1 cellular context compared by ENCODE assay signal in the genomic region with DNA sequence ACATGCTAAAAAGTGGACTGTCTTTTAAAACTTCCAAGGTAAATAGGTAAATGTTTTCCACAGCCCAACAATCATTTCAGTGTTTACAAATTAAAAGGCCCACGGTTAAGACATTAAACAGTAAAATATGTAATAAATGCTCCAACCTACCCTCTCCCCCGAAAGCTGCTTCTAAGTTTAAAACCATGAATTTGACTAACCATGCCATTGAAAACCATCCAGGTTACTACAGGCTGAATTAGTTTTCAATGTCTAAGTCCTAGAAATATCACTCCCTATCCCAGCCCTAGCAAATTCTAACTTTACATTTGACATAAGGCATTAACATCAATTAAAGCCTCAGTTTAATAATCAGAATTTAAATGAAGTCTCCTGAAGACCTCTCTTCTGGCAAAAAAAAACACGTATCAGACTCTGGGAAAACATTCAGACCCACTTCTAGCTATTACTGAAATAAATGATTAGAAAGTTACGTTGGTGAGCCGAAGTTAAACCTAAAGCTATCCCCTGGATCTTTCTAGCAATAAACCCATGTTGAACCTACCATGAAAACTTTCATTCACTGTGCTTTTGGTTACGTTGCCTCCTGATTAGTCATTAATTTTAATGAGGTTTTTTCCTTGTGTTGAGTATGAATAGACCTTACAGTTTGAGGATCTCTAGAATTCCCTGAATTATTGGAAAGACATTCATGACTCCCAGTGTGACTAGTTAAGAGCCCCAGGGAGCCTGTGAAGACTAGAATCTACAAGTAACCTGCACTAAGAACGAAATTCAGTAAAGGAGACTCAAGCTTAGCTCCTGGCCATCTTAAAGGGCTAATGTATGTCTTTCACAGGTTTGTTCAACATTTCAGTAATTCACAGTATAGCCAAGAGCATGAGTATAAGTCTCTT.
TF ChIP-seq lines count a peak whose summit lies in the region.

No MANE protein-coding gene starts in this region.

TF ChIP-seq in WTC11, 78 proteins besides CTCF, POLR2A, EP300 and RAD21 (continued from another document and continues in another):
- TF ChIP-seq, protein P1, sequence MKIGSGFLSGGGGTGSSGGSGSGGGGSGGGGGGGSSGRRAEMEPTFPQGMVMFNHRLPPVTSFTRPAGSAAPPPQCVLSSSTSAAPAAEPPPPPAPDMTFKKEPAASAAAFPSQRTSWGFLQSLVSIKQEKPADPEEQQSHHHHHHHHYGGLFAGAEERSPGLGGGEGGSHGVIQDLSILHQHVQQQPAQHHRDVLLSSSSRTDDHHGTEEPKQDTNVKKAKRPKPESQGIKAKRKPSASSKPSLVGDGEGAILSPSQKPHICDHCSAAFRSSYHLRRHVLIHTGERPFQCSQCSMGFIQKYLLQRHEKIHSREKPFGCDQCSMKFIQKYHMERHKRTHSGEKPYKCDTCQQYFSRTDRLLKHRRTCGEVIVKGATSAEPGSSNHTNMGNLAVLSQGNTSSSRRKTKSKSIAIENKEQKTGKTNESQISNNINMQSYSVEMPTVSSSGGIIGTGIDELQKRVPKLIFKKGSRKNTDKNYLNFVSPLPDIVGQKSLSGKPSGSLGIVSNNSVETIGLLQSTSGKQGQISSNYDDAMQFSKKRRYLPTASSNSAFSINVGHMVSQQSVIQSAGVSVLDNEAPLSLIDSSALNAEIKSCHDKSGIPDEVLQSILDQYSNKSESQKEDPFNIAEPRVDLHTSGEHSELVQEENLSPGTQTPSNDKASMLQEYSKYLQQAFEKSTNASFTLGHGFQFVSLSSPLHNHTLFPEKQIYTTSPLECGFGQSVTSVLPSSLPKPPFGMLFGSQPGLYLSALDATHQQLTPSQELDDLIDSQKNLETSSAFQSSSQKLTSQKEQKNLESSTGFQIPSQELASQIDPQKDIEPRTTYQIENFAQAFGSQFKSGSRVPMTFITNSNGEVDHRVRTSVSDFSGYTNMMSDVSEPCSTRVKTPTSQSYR (CRISPR knock-in tag; IDR thresholded peaks at IDR 0.05), result no peak
- TF ChIP-seq HMGA2 (CRISPR knock-in tag; IDR thresholded peaks at IDR 0.05) (no peak), MXD4 (CRISPR knock-in tag; IDR thresholded peaks at IDR 0.05; ENCODE audit: borderline replicate concordance) (no peak), GRHL2 (CRISPR knock-in tag; IDR thresholded peaks at IDR 0.05; ENCODE audit: insufficient replicate concordance, severe bottlenecking) (no peak), OVOL2 (CRISPR knock-in tag; IDR thresholded peaks at IDR 0.05; ENCODE audit: borderline replicate concordance) (no peak), TEAD1 (CRISPR knock-in tag; IDR thresholded peaks at IDR 0.05) (no peak), RELA (CRISPR knock-in tag; IDR thresholded peaks at IDR 0.05; ENCODE audit: borderline replicate concordance) (no peak), SMAD4 (CRISPR knock-in tag; IDR thresholded peaks at IDR 0.05) (no peak), NR2C2 (CRISPR knock-in tag; IDR thresholded peaks at IDR 0.05) (no peak), EMX1 (CRISPR knock-in tag; IDR thresholded peaks at IDR 0.05) (peak; percentile 55), ZBTB21 (CRISPR knock-in tag; IDR thresholded peaks at IDR 0.05; ENCODE audit: borderline replicate concordance) (no peak), CBFB (CRISPR knock-in tag; IDR thresholded peaks at IDR 0.05; ENCODE audit: low read depth) (no peak), JUN (CRISPR knock-in tag; IDR thresholded peaks at IDR 0.05) (no peak), SP1 (CRISPR knock-in tag; conservative IDR thresholded peaks at IDR 0.05) (no peak), ZNF317 (CRISPR knock-in tag; IDR thresholded peaks at IDR 0.05; ENCODE audit: borderline replicate concordance, low read depth) (no peak), ETV6 (CRISPR knock-in tag; IDR thresholded peaks at IDR 0.05) (no peak), GABPB1 (CRISPR knock-in tag; IDR thresholded peaks at IDR 0.05) (no peak), ZNF138 (CRISPR knock-in tag; conservative IDR thresholded peaks at IDR 0.05) (no peak), GTF2I (CRISPR knock-in tag; conservative IDR thresholded peaks at IDR 0.05) (no peak; the same call in 1 of the 2 replicates), ZNF416 (CRISPR knock-in tag; IDR thresholded peaks at IDR 0.05) (peak; percentile 85), CREB1 (CRISPR knock-in tag; IDR thresholded peaks at IDR 0.05) (no peak), SMAD3 (CRISPR knock-in tag; IDR thresholded peaks at IDR 0.05; ENCODE audit: borderline replicate concordance) (no peak), NFATC4 (CRISPR knock-in tag; IDR thresholded peaks at IDR 0.05) (peak; percentile 81), FOXJ3 (CRISPR knock-in tag; IDR thresholded peaks at IDR 0.05; ENCODE audit: borderline replicate concordance) (no peak)
- TF ChIP-seq, protein P2, sequence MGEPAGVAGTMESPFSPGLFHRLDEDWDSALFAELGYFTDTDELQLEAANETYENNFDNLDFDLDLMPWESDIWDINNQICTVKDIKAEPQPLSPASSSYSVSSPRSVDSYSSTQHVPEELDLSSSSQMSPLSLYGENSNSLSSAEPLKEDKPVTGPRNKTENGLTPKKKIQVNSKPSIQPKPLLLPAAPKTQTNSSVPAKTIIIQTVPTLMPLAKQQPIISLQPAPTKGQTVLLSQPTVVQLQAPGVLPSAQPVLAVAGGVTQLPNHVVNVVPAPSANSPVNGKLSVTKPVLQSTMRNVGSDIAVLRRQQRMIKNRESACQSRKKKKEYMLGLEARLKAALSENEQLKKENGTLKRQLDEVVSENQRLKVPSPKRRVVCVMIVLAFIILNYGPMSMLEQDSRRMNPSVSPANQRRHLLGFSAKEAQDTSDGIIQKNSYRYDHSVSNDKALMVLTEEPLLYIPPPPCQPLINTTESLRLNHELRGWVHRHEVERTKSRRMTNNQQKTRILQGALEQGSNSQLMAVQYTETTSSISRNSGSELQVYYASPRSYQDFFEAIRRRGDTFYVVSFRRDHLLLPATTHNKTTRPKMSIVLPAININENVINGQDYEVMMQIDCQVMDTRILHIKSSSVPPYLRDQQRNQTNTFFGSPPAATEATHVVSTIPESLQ (CRISPR knock-in tag; IDR thresholded peaks at IDR 0.05), result no peak
- TF ChIP-seq, protein P3, sequence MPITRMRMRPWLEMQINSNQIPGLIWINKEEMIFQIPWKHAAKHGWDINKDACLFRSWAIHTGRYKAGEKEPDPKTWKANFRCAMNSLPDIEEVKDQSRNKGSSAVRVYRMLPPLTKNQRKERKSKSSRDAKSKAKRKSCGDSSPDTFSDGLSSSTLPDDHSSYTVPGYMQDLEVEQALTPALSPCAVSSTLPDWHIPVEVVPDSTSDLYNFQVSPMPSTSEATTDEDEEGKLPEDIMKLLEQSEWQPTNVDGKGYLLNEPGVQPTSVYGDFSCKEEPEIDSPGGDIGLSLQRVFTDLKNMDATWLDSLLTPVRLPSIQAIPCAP (CRISPR knock-in tag; IDR thresholded peaks at IDR 0.05), result no peak
- TF ChIP-seq, protein P4, sequence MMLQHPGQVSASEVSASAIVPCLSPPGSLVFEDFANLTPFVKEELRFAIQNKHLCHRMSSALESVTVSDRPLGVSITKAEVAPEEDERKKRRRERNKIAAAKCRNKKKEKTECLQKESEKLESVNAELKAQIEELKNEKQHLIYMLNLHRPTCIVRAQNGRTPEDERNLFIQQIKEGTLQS (CRISPR knock-in tag; conservative IDR thresholded peaks at IDR 0.05), result no peak
- TF ChIP-seq, protein P5, sequence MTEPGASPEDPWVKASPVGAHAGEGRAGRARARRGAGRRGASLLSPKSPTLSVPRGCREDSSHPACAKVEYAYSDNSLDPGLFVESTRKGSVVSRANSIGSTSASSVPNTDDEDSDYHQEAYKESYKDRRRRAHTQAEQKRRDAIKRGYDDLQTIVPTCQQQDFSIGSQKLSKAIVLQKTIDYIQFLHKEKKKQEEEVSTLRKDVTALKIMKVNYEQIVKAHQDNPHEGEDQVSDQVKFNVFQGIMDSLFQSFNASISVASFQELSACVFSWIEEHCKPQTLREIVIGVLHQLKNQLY (CRISPR knock-in tag; IDR thresholded peaks at IDR 0.05), result no peak
- TF ChIP-seq, protein P6, sequence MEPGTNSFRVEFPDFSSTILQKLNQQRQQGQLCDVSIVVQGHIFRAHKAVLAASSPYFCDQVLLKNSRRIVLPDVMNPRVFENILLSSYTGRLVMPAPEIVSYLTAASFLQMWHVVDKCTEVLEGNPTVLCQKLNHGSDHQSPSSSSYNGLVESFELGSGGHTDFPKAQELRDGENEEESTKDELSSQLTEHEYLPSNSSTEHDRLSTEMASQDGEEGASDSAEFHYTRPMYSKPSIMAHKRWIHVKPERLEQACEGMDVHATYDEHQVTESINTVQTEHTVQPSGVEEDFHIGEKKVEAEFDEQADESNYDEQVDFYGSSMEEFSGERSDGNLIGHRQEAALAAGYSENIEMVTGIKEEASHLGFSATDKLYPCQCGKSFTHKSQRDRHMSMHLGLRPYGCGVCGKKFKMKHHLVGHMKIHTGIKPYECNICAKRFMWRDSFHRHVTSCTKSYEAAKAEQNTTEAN (CRISPR knock-in tag; IDR thresholded peaks at IDR 0.05), result no peak
- TF ChIP-seq, protein P7, sequence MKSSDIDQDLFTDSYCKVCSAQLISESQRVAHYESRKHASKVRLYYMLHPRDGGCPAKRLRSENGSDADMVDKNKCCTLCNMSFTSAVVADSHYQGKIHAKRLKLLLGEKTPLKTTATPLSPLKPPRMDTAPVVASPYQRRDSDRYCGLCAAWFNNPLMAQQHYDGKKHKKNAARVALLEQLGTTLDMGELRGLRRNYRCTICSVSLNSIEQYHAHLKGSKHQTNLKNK (CRISPR knock-in tag; IDR thresholded peaks at IDR 0.05), result no peak
- TF ChIP-seq, protein P8, sequence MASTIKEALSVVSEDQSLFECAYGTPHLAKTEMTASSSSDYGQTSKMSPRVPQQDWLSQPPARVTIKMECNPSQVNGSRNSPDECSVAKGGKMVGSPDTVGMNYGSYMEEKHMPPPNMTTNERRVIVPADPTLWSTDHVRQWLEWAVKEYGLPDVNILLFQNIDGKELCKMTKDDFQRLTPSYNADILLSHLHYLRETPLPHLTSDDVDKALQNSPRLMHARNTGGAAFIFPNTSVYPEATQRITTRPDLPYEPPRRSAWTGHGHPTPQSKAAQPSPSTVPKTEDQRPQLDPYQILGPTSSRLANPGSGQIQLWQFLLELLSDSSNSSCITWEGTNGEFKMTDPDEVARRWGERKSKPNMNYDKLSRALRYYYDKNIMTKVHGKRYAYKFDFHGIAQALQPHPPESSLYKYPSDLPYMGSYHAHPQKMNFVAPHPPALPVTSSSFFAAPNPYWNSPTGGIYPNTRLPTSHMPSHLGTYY (CRISPR knock-in tag; IDR thresholded peaks at IDR 0.05), result peak; percentile 90; the same call in 1 of the 2 replicates
- TF ChIP-seq, protein P9, sequence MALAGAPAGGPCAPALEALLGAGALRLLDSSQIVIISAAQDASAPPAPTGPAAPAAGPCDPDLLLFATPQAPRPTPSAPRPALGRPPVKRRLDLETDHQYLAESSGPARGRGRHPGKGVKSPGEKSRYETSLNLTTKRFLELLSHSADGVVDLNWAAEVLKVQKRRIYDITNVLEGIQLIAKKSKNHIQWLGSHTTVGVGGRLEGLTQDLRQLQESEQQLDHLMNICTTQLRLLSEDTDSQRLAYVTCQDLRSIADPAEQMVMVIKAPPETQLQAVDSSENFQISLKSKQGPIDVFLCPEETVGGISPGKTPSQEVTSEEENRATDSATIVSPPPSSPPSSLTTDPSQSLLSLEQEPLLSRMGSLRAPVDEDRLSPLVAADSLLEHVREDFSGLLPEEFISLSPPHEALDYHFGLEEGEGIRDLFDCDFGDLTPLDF (CRISPR knock-in tag; IDR thresholded peaks at IDR 0.05), result no peak
- TF ChIP-seq, protein P10, sequence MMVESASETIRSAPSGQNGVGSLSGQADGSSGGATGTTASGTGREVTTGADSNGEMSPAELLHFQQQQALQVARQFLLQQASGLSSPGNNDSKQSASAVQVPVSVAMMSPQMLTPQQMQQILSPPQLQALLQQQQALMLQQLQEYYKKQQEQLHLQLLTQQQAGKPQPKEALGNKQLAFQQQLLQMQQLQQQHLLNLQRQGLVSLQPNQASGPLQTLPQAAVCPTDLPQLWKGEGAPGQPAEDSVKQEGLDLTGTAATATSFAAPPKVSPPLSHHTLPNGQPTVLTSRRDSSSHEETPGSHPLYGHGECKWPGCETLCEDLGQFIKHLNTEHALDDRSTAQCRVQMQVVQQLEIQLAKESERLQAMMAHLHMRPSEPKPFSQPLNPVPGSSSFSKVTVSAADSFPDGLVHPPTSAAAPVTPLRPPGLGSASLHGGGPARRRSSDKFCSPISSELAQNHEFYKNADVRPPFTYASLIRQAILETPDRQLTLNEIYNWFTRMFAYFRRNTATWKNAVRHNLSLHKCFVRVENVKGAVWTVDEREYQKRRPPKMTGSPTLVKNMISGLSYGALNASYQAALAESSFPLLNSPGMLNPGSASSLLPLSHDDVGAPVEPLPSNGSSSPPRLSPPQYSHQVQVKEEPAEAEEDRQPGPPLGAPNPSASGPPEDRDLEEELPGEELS (CRISPR knock-in tag; IDR thresholded peaks at IDR 0.05), result no peak
- TF ChIP-seq, protein P11, sequence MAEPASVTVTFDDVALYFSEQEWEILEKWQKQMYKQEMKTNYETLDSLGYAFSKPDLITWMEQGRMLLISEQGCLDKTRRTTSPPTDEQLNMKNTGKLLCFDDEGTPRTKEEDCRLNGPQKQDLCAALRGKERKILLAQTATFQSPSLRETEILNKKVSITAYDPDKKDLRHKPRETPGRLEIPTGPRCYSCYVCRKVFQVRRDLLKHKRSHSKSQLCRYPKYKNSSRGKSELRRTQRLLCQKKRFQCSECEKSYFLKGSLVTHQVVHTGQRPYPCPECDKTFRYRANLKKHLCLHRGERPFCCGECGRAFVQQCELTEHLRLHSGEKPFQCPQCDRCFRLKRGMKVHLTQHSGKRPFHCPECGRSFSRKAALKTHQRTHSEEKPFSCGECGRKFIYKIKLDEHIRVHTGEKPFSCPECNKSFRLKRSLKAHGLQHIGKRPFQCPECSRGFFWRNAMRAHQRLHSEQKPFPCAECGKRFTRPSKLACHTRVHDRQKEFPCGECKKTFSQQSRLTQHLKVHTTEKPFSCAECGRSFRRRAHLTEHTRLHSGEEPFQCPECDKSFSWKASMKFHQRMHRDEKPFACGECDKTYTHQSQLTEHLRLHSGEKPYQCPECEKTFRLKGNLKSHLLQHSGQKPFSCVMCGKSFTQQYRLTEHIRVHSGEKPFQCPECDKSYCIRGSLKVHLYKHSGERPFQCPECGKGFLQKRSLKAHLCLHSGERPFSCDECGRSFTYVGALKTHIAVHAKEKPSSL (CRISPR knock-in tag; conservative IDR thresholded peaks at IDR 0.05), result peak; percentile 85
